Comparison of ENCODE assay signal across 1 cellular context in genomic region chr1:6378096-6378746, GRCh38.
TF ChIP-seq lines count a peak whose summit lies in the region.

No MANE protein-coding gene starts in this region.

TF ChIP-seq in HEK293, 187 proteins besides CTCF, POLR2A, EP300 and RAD21 (continued from another document):
- TF ChIP-seq, protein P1, sequence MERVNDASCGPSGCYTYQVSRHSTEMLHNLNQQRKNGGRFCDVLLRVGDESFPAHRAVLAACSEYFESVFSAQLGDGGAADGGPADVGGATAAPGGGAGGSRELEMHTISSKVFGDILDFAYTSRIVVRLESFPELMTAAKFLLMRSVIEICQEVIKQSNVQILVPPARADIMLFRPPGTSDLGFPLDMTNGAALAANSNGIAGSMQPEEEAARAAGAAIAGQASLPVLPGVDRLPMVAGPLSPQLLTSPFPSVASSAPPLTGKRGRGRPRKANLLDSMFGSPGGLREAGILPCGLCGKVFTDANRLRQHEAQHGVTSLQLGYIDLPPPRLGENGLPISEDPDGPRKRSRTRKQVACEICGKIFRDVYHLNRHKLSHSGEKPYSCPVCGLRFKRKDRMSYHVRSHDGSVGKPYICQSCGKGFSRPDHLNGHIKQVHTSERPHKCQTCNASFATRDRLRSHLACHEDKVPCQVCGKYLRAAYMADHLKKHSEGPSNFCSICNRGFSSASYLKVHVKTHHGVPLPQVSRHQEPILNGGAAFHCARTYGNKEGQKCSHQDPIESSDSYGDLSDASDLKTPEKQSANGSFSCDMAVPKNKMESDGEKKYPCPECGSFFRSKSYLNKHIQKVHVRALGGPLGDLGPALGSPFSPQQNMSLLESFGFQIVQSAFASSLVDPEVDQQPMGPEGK (tag by site-specific recombination; IDR thresholded peaks at IDR 0.05): 0 out of 2 replicates have a peak, but pooled peaks have one; percentile 13
- no peak for TF ChIP-seq ZNF544 (tag by site-specific recombination; IDR thresholded peaks at IDR 0.05)
- peak; percentile 65; the same call in 1 of the 2 replicates for TF ChIP-seq GLIS1 (tag by site-specific recombination; IDR thresholded peaks at IDR 0.05)
- TF ChIP-seq, protein P2, sequence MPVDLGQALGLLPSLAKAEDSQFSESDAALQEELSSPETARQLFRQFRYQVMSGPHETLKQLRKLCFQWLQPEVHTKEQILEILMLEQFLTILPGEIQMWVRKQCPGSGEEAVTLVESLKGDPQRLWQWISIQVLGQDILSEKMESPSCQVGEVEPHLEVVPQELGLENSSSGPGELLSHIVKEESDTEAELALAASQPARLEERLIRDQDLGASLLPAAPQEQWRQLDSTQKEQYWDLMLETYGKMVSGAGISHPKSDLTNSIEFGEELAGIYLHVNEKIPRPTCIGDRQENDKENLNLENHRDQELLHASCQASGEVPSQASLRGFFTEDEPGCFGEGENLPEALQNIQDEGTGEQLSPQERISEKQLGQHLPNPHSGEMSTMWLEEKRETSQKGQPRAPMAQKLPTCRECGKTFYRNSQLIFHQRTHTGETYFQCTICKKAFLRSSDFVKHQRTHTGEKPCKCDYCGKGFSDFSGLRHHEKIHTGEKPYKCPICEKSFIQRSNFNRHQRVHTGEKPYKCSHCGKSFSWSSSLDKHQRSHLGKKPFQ (tag by site-specific recombination; IDR thresholded peaks at IDR 0.05): no peak
- TF ChIP-seq ZFP37 (tag by site-specific recombination; IDR thresholded peaks at IDR 0.05): no peak
- TF ChIP-seq ZNF600 (tag by site-specific recombination; IDR thresholded peaks at IDR 0.05): peak; percentile 50
- no peak for TF ChIP-seq RBAK (tag by site-specific recombination; IDR thresholded peaks at IDR 0.05)
- TF ChIP-seq ZNF146 (tag by site-specific recombination; IDR thresholded peaks at IDR 0.05): no peak
- TF ChIP-seq YY1 (tag by site-specific recombination; IDR thresholded peaks at IDR 0.05): no peak
- no peak for TF ChIP-seq ZNF837 (tag by site-specific recombination; IDR thresholded peaks at IDR 0.05)
- peak; percentile 78 for TF ChIP-seq PRDM10 (tag by site-specific recombination; IDR thresholded peaks at IDR 0.05)
- TF ChIP-seq ZBTB11 (tag by site-specific recombination; conservative IDR thresholded peaks at IDR 0.05; ENCODE audit: low read depth): no peak
- no peak for TF ChIP-seq PRDM2 (tag by site-specific recombination; IDR thresholded peaks at IDR 0.05; ENCODE audit: borderline replicate concordance)
- no peak for TF ChIP-seq MYNN (tag by site-specific recombination; IDR thresholded peaks at IDR 0.05; ENCODE audit: borderline replicate concordance)
- TF ChIP-seq, protein P3, sequence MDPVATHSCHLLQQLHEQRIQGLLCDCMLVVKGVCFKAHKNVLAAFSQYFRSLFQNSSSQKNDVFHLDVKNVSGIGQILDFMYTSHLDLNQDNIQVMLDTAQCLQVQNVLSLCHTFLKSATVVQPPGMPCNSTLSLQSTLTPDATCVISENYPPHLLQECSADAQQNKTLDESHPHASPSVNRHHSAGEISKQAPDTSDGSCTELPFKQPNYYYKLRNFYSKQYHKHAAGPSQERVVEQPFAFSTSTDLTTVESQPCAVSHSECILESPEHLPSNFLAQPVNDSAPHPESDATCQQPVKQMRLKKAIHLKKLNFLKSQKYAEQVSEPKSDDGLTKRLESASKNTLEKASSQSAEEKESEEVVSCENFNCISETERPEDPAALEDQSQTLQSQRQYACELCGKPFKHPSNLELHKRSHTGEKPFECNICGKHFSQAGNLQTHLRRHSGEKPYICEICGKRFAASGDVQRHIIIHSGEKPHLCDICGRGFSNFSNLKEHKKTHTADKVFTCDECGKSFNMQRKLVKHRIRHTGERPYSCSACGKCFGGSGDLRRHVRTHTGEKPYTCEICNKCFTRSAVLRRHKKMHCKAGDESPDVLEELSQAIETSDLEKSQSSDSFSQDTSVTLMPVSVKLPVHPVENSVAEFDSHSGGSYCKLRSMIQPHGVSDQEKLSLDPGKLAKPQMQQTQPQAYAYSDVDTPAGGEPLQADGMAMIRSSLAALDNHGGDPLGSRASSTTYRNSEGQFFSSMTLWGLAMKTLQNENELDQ (tag by site-specific recombination; IDR thresholded peaks at IDR 0.05; ENCODE audit: low read depth): no peak
- TF ChIP-seq ZNF501 (tag by site-specific recombination; IDR thresholded peaks at IDR 0.05): no peak
- TF ChIP-seq, protein P4, sequence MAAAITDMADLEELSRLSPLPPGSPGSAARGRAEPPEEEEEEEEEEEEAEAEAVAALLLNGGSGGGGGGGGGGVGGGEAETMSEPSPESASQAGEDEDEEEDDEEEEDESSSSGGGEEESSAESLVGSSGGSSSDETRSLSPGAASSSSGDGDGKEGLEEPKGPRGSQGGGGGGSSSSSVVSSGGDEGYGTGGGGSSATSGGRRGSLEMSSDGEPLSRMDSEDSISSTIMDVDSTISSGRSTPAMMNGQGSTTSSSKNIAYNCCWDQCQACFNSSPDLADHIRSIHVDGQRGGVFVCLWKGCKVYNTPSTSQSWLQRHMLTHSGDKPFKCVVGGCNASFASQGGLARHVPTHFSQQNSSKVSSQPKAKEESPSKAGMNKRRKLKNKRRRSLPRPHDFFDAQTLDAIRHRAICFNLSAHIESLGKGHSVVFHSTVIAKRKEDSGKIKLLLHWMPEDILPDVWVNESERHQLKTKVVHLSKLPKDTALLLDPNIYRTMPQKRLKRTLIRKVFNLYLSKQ (tag by site-specific recombination; IDR thresholded peaks at IDR 0.05; ENCODE audit: borderline replicate concordance): no peak
- TF ChIP-seq ZNF530 (tag by site-specific recombination; IDR thresholded peaks at IDR 0.05; ENCODE audit: low read depth): no peak
- no peak for TF ChIP-seq ZSCAN16 (tag by site-specific recombination; IDR thresholded peaks at IDR 0.05)
- no peak for TF ChIP-seq SCRT1 (tag by site-specific recombination; IDR thresholded peaks at IDR 0.05; ENCODE audit: borderline replicate concordance)
- TF ChIP-seq OVOL3 (tag by site-specific recombination; IDR thresholded peaks at IDR 0.05): no peak
- no peak for TF ChIP-seq ZBTB20 (tag by site-specific recombination; IDR thresholded peaks at IDR 0.05)
- TF ChIP-seq ZBTB7A (tag by site-specific recombination; IDR thresholded peaks at IDR 0.05; ENCODE audit: low read depth): no peak
- no peak for TF ChIP-seq ZNF558 (tag by site-specific recombination; IDR thresholded peaks at IDR 0.05)
